ENCODE assay signal across 2 cellular contexts in genomic region chr21:26881504-26882228, GRCh38.
TF ChIP-seq lines count a peak whose summit lies in the region.

No MANE protein-coding gene starts in this region.

TF ChIP-seq in liver, 16 proteins besides CTCF, POLR2A, EP300 and RAD21 (continued from another document):
- TF ChIP-seq REST (IDR thresholded peaks at IDR 0.05): no peak
- no peak for TF ChIP-seq YY1 (IDR thresholded peaks at IDR 0.05)
- TF ChIP-seq ZBTB33 (IDR thresholded peaks at IDR 0.05): no peak
TF ChIP-seq in liver: peak in this region for 0.

TF ChIP-seq in HepG2, 621 proteins besides CTCF, POLR2A, EP300 and RAD21 (continued from another document):
- no peak for TF ChIP-seq IKZF5 (CRISPR knock-in tag; IDR thresholded peaks at IDR 0.05)
